ENCODE assay signal across 2 cellular contexts in the genomic region with DNA sequence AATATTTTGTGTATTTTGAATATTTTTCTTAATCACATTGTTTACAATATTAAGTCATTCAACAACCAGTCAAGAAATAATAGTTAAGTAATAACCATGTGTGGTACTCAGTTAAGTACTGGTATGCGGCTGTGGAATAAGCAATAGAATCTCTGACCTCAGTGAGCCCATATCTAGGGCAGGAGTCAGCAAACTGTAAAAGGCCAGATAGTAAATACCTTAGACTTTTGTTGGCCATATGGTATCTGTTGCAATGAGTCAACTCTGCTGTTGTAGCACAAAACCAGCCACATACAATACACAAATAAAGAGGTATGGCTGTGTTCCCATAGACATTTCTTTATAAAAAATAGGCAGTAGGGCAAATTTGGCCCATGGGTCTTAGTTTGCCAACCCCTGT.
A peak's percentile ranks its signal among the peaks of the same experiment; 100 is the strongest.
TF ChIP-seq lines count a peak whose summit lies in the region.

No MANE protein-coding gene starts in this region.

TF ChIP-seq in SK-N-SH, 30 proteins besides CTCF, POLR2A, EP300 and RAD21:
- TF ChIP-seq TCF12 (IDR thresholded peaks at IDR 0.05) = peak; percentile 16; the same call in 1 of the 2 replicates
- TF ChIP-seq, protein P1, sequence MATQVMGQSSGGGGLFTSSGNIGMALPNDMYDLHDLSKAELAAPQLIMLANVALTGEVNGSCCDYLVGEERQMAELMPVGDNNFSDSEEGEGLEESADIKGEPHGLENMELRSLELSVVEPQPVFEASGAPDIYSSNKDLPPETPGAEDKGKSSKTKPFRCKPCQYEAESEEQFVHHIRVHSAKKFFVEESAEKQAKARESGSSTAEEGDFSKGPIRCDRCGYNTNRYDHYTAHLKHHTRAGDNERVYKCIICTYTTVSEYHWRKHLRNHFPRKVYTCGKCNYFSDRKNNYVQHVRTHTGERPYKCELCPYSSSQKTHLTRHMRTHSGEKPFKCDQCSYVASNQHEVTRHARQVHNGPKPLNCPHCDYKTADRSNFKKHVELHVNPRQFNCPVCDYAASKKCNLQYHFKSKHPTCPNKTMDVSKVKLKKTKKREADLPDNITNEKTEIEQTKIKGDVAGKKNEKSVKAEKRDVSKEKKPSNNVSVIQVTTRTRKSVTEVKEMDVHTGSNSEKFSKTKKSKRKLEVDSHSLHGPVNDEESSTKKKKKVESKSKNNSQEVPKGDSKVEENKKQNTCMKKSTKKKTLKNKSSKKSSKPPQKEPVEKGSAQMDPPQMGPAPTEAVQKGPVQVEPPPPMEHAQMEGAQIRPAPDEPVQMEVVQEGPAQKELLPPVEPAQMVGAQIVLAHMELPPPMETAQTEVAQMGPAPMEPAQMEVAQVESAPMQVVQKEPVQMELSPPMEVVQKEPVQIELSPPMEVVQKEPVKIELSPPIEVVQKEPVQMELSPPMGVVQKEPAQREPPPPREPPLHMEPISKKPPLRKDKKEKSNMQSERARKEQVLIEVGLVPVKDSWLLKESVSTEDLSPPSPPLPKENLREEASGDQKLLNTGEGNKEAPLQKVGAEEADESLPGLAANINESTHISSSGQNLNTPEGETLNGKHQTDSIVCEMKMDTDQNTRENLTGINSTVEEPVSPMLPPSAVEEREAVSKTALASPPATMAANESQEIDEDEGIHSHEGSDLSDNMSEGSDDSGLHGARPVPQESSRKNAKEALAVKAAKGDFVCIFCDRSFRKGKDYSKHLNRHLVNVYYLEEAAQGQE (IDR thresholded peaks at IDR 0.05; ENCODE audit: low read depth, low read length) = no peak
TF ChIP-seq in SK-N-SH: peak in this region for 1.

TF ChIP-seq in SK-N-SH treated with all-trans-retinoic acid at 6 μM for 48 hours, 23 proteins besides CTCF, POLR2A, EP300 and RAD21:
- TF ChIP-seq, protein P2, sequence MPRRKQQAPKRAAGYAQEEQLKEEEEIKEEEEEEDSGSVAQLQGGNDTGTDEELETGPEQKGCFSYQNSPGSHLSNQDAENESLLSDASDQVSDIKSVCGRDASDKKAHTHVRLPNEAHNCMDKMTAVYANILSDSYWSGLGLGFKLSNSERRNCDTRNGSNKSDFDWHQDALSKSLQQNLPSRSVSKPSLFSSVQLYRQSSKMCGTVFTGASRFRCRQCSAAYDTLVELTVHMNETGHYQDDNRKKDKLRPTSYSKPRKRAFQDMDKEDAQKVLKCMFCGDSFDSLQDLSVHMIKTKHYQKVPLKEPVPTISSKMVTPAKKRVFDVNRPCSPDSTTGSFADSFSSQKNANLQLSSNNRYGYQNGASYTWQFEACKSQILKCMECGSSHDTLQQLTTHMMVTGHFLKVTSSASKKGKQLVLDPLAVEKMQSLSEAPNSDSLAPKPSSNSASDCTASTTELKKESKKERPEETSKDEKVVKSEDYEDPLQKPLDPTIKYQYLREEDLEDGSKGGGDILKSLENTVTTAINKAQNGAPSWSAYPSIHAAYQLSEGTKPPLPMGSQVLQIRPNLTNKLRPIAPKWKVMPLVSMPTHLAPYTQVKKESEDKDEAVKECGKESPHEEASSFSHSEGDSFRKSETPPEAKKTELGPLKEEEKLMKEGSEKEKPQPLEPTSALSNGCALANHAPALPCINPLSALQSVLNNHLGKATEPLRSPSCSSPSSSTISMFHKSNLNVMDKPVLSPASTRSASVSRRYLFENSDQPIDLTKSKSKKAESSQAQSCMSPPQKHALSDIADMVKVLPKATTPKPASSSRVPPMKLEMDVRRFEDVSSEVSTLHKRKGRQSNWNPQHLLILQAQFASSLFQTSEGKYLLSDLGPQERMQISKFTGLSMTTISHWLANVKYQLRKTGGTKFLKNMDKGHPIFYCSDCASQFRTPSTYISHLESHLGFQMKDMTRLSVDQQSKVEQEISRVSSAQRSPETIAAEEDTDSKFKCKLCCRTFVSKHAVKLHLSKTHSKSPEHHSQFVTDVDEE (CRISPR knock-in tag; IDR thresholded peaks at IDR 0.05) = no peak
- no peak for TF ChIP-seq OSR1 (CRISPR knock-in tag; IDR thresholded peaks at IDR 0.05)
